ENCODE assay signal across 12 cellular contexts in the genomic region with DNA sequence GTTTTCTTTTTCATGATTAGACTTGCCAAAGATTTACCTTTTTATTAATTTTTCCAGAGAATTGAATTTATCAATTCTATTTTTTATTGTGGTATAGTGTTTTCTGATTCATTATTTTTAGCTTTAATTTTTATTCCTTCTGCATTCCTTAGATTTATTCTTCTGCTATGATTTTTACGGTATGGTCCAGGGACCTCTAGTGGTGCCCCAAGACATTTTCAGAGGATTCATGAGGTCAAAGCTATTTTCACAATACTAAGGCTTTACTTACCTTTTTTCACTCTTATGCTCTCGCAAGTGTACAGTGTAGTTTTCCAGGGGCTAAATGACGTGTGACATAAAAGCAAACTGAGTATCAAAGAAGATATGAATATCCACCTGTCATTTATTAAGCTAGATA. TPM values are rescaled to one million over a fixed set of nuclear protein-coding genes. Genes with fewer than 3 reads are reported as not detected.
DNase-seq lines count a peak whose midpoint lies in the region; ATAC-seq, FAIRE-seq and TF ChIP-seq lines count a peak whose summit lies in the region.
"Had no signal": no experiment of that assay in that cellular context is flagged by ENCODE, and none has a peak within 500 bp of the region (broad histone marks: within the 10 kb centered on the region; RNA-seq: fewer than 3 reads in every experiment).

No MANE protein-coding gene starts in this region.

- no peak for TF ChIP-seq EP300 in A549 (IDR thresholded peaks at IDR 0.05)

- no peaks in the 10 kb centered on the region for H3F3A ChIP-seq in PC-9 (ENCODE audit: insufficient read depth, low read depth)

- no peak overlapping the region for H3K4me3 ChIP-seq in A549
- no peak overlapping the region for H3K4me3 ChIP-seq in PC-9
- no peak overlapping the region for H3K4me3 ChIP-seq in fibroblast of villous mesenchyme (ENCODE audit: low read depth, low read length)

- ATAC-seq in A549 = no peak
- ATAC-seq in GM18909 (IDR thresholded peaks at IDR 0.05; ENCODE audit: poor library complexity, unreplicated experiment) = no peak
- ATAC-seq: naive thymus-derived CD8-positive, alpha-beta T cell had no signal

- no peaks in the 10 kb centered on the region for H3K27me3 ChIP-seq in PC-9 (ENCODE audit: insufficient read depth, low read depth)

- H2AFZ ChIP-seq in PC-9 = no peak overlapping the region

- H3K9me3 ChIP-seq in A549 = no peaks in the 10 kb centered on the region
- no peaks in the 10 kb centered on the region for H3K9me3 ChIP-seq in PC-9 (ENCODE audit: insufficient read depth, low read depth)
- H3K9me3 ChIP-seq: Caco-2 had no signal

- intact Hi-C loops in PC-9 (cut with micrococcal nuclease; ENCODE audit: unreplicated experiment) = no loop called here
- intact Hi-C loops in cardiac septum (cut with DNase I) = no loop called here

- H3K4me2 ChIP-seq in A549 (no peak overlapping the region), PC-9 (no peak overlapping the region)

- WGBS in A549 (ENCODE audit: missing lambda C conversion rate) = 0% methylated on average over 3 of the region's 3 CpGs

- H3K4me1 ChIP-seq in A549 (no peaks in the 10 kb centered on the region), PC-9 (replicated peaks; ENCODE audit: insufficient read depth) (no peaks in the 10 kb centered on the region)
- H3K4me1 ChIP-seq: Caco-2 had no signal

- FAIRE-seq in A549 (lab: Jason Lieb, UNC) = no peak

- no peaks in the 10 kb centered on the region for H3K79me2 ChIP-seq in PC-9 (ENCODE audit: low read depth)

- H3K9me2 ChIP-seq in PC-9 (ENCODE audit: insufficient read depth) = no peaks in the 10 kb centered on the region

- no TSS peak for BruUV-seq in PC-9 (replicated peaks; lab: Mats Ljungman, UMichigan)

- peak; percentile 20 to 43; a peak in 1 of 5 replicates for TF ChIP-seq RAD21 in A549 (conservative IDR thresholded peaks at IDR 0.05 in 1 of 2, IDR thresholded peaks at IDR 0.05 in 1 of 2)

- CTCF ChIA-PET in A549 (lab: Yijun Ruan, JAX) = interaction anchor here (0.9 to 1.8 kb wide), 7 partner anchors 9 to 205 kb away, joined by 3 to 7 read pairs (median 3); no protein-coding TSS in a partner anchor
- CTCF ChIA-PET in PC-9 (lab: Charles Lee) = no interaction called here

- no peak overlapping the region for H3K27ac ChIP-seq in A549
- H3K27ac ChIP-seq in PC-9 = no peak overlapping the region

- in situ Hi-C loops in GM13977 (cut with MboI; ENCODE audit: low pct_unique_long_range_greater_than_20kb, low sequenced_read_pairs, unreplicated experiment) = no loop called here

- TF ChIP-seq POLR2A in A549 (IDR thresholded peaks at IDR 0.05; ENCODE audit: low read length) = no peak

- no peaks in the 10 kb centered on the region for H3K36me3 ChIP-seq in PC-9 (ENCODE audit: low read depth)

- peak; percentile 38 for TF ChIP-seq CTCF in A549 (IDR thresholded peaks at IDR 0.05)
- TF ChIP-seq CTCF in GM13977 (IDR thresholded peaks at IDR 0.05; ENCODE audit: extremely low read depth, insufficient read depth, missing control alignments) = peak; percentile 38
- TF ChIP-seq CTCF in PC-9 (conservative IDR thresholded peaks at IDR 0.05) = peak; percentile 52
- TF ChIP-seq CTCF in fibroblast of villous mesenchyme (IDR thresholded peaks at IDR 0.05; ENCODE audit: insufficient read depth, low read depth, low read length) = peak; percentile 47

- H4K20me1 ChIP-seq in PC-9 (ENCODE audit: insufficient read depth) = no peaks in the 10 kb centered on the region

- POLR2A ChIA-PET in A549 (lab: Yijun Ruan, JAX) (no interaction called here), PC-9 (lab: Charles Lee; ENCODE audit: unreplicated experiment) (no interaction called here)

- DNase-seq in A549 (ENCODE audit: low read depth in 1 of 2, low spot score in 1 of 2) (peak; percentile 4 to 8), GM13977 (ENCODE audit: low spot score) (no peak), PC-9 (no peak), fibroblast of villous mesenchyme (ENCODE audit: low read depth) (peak; percentile 12), NCI-H1417 treated with DMSO at 0.1 percent for 48 hours (lab: John Stamatoyannopoulos, UW) (no peak), SK-N-DZ (ENCODE audit: low spot score) (no peak), cardiac septum (ENCODE audit: low spot score) (no peak)
- DNase-seq: activated CD4-positive, alpha-beta T cell treated with anti-CD3 and anti-CD28 coated beads for 1 hour; naive thymus-derived CD8-positive, alpha-beta T cell; NCI-H1694 treated with DMSO at 0.1 percent for 48 hours had no signal

TF ChIP-seq in A549, 52 proteins besides CTCF, POLR2A, EP300 and RAD21:
- TF ChIP-seq PBX3 (IDR thresholded peaks at IDR 0.05) (no peak), GATA3 (IDR thresholded peaks at IDR 0.05; ENCODE audit: borderline replicate concordance) (no peak), SMC3 (IDR thresholded peaks at IDR 0.05) (0 out of 3 replicates have a peak, but pooled peaks have one; percentile 17), FOXS1 (CRISPR knock-in tag; IDR thresholded peaks at IDR 0.05) (no peak)

RNA-seq across cellular contexts. Expression of gene RADX, which starts 8.0 kb away (rescaled TPM):
- polyA plus RNA-seq in A549 (2011; rRNA removed) (0.25 and 0.29 TPM in 2 replicates), A549 (2017; fragmentation: RNase III; extraction: RNeasy Plus Mini Kit Qiagen cat#74134 plus additional on column Dnase treatment) (0.07 to 0.12 TPM (median 0.09 TPM) in 3 replicates)
- polyA plus RNA-seq in A549 (2012; cell fraction: cytosol; rRNA removed) = 0.04 and 0.07 TPM in 2 replicates
- 0.05 and 0.06 TPM in 2 replicates for polyA plus RNA-seq in A549 (2012; cell fraction: nucleus; rRNA removed)
- 0.04 TPM in 1 of 2 replicates, not detected in the other for polyA minus RNA-seq in A549 (2011; rRNA and poly(A)+ RNA removed)
- total RNA-seq in PC-9 (2021) (0.20 and 0.53 TPM in 2 replicates), fibroblast of villous mesenchyme (0.64 and 0.86 TPM in 2 replicates), cardiac septum (1.0 TPM)
- polyA plus RNA-seq in SK-N-DZ (2014; cell fraction: cytosol; rRNA removed) = 2.3 and 4.9 TPM in 2 replicates
- 4.8 and 6.1 TPM in 2 replicates for polyA plus RNA-seq in SK-N-DZ (2014; cell fraction: nucleus; rRNA removed)

Comparison
In these comparisons a context has a peak if more than half of its experiments do, and no peak if none do; other contexts are left out.
1. DNase-seq: peak in A549 (2 of 2) and fibroblast of villous mesenchyme (single experiment); none in GM13977 (single experiment), PC-9 (0 of 2), NCI-H1417 treated with DMSO at 0.1 percent for 48 hours (single experiment), SK-N-DZ (single experiment) and cardiac septum (single experiment).
2. Peak in every context shown above with its lines, with median percentiles within 50 percentile points of each other: CTCF ChIP-seq.